ENCODE assay signal across 20 cellular contexts in the genomic region with DNA sequence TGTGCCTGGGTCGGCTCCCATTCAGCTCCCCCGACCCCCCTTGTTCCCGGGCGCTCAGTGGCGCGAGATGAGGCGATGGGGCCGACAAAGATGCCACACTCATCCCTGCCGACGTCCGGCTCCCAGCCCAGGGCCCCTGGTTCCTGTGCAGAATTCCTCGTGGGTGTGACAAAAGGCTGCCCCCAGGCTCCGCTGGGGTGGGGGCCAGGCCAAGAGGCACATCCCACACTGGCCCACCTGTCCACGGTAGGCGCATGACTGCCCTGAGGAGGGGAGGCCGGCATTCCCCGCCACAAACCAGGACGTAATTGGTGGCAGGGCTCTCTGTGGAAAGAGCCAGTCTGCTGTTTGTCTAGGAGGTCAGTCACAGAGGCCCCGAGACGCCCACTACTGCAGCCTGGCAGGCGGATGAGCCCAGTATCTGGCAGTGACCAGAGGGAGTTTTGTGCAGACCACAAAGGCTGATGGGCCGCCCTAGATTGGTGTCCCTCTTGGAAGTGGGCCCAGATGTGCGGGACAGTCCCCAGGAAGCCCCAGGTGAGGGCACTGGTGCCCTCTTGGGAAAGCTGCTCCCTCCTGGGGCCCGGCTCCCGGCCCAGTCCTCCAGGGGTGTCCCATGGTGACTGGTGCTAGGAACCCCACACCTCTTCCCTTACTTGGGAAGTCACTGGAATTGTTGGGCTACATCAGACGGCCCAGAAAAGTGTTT. TPM values are rescaled to one million over a fixed set of nuclear protein-coding genes. Genes with fewer than 3 reads are reported as not detected.
DNase-seq lines count a peak whose midpoint lies in the region; ATAC-seq, FAIRE-seq and TF ChIP-seq lines count a peak whose summit lies in the region.
"Had no signal": no experiment of that assay in that cellular context is flagged by ENCODE, and none has a peak within 500 bp of the region (broad histone marks: within the 10 kb centered on the region; RNA-seq: fewer than 3 reads in every experiment).

No MANE protein-coding gene starts in this region.

- TF ChIP-seq POLR2A in H1 (IDR thresholded peaks at IDR 0.05; ENCODE audit: control extremely low read depth in 1 of 2, low read depth in 2 of 2, low read length in 2 of 2) (no peak; a peak in 1 of 3 replicates), erythroblast (IDR thresholded peaks at IDR 0.05; ENCODE audit: low read length) (no peak)

- no peak for TF ChIP-seq RAD21 in H1 (IDR thresholded peaks at IDR 0.05 in 1 of 2, conservative IDR thresholded peaks at IDR 0.05 in 1 of 2; ENCODE audit: low read depth in 2 of 2, low read length in 2 of 2)

- no peak overlapping the region for H2BK120ac ChIP-seq in H1 (replicated peaks; ENCODE audit: low read depth, low read length)

- H3K79me2 ChIP-seq in PC-3 (ENCODE audit: low read length) (peaks cover 89% of the 10 kb centered on the region), H1 (ENCODE audit: control insufficient read depth in 1 of 2, insufficient read depth in 2 of 2, low read length in 2 of 2) (peaks cover 0 to 30% of the 10 kb centered on the region in 2 experiments; a peak in 2 of 4 replicates)

- H2AK5ac ChIP-seq in H1 (ENCODE audit: low read depth, low read length), result no peak overlapping the region

- H3K23me2 ChIP-seq in H1 (ENCODE audit: low read depth, low read length), result peaks cover 3% of the 10 kb centered on the region; the same call in 1 of the 2 replicates

- H4K5ac ChIP-seq in H1 (ENCODE audit: insufficient read length, low read depth, low read length), result no peak overlapping the region

- TF ChIP-seq CTCF in Caco-2 (IDR thresholded peaks at IDR 0.05; ENCODE audit: insufficient read depth in 1 of 2, low read depth in 1 of 2, low read length in 1 of 2, severe bottlenecking in 1 of 2, unreplicated experiment in 1 of 2), result no peak
- 0 out of 2 replicates have a peak, but pooled peaks have one; percentile 11 for TF ChIP-seq CTCF in PC-3 (conservative IDR thresholded peaks at IDR 0.05; ENCODE audit: low read depth, low read length)
- no peak for TF ChIP-seq CTCF in H1 (IDR thresholded peaks at IDR 0.05; ENCODE audit: control extremely low read depth in 1 of 3, insufficient read depth in 1 of 3, low read depth in 1 of 3, low read length in 3 of 3)

- no peaks in the 10 kb centered on the region for H3K27me3 ChIP-seq in Caco-2 (replicated peaks; ENCODE audit: control insufficient read depth, insufficient read depth, low read length)
- no peaks in the 10 kb centered on the region for H3K27me3 ChIP-seq in PC-3 (ENCODE audit: low read length)
- no peaks in the 10 kb centered on the region for H3K27me3 ChIP-seq in H1 (replicated peaks in 1 of 4; ENCODE audit: control insufficient read depth in 3 of 4, extremely low read depth in 1 of 4, insufficient read depth in 3 of 4, low read length in 3 of 4)
- H3K27me3 ChIP-seq: ovary had no signal

- no peak overlapping the region for H3K56ac ChIP-seq in H1 (replicated peaks; ENCODE audit: insufficient read length, low read depth, low read length)

- no peak overlapping the region for H2BK20ac ChIP-seq in H1 (ENCODE audit: low read length)

- H3K27ac Mint-ChIP-seq in Caco-2 (ENCODE audit: unreplicated experiment), result peak overlapping the region; percentile 71
- H3K27ac Mint-ChIP-seq: activated naive CD8-positive, alpha-beta T cell; activated T-cell treated with anti-CD3 and anti-CD28 coated beads, Interleukin-2, amount 50 U/mL, for 24 hours; CD4-positive, CD25-positive, alpha-beta regulatory T cell had no signal

- FAIRE-seq in H1 (lab: Jason Lieb, UNC), result no peak
- FAIRE-seq: bronchial epithelial cell had no signal

- no peak overlapping the region for H2AFZ ChIP-seq in PC-3 (ENCODE audit: low read length)
- H2AFZ ChIP-seq in H1 (ENCODE audit: low read length), result no peak overlapping the region

- H3K79me1 ChIP-seq in H1 (ENCODE audit: low read depth, low read length), result peaks cover 6% of the 10 kb centered on the region

- H4K8ac ChIP-seq in H1 (ENCODE audit: extremely low read depth, insufficient read depth, low read length), result peak overlapping the region; percentile 83; the same call in 1 of the 2 replicates

- H3K4me2 ChIP-seq in PC-3 (ENCODE audit: low read length) (no peak overlapping the region), H1 (ENCODE audit: insufficient read depth in 1 of 2, low read depth in 2 of 2, low read length in 2 of 2) (no peak overlapping the region)

- intact Hi-C loops in Caco-2 (cut with micrococcal nuclease; ENCODE audit: unreplicated experiment) (no loop called here), PC-3 (cut with micrococcal nuclease) (no loop called here), posterior vena cava (cut with DNase I) (no loop called here)

- DNase-seq in Caco-2 (peak in 1 of 2 experiments; percentile 50), PC-3 (no peak), H1 (ENCODE audit: low read depth in 1 of 2, low spot score in 2 of 2) (no peak), posterior vena cava (ENCODE audit: low spot score) (peak; percentile 79), retina (no peak), GM19238 (ENCODE audit: insufficient read length, low spot score) (no peak), erythroblast (lab: John Stamatoyannopoulos, UW) (no peak), NCI-H2171 treated with DMSO at 0.1 percent for 48 hours (lab: John Stamatoyannopoulos, UW) (no peak)
- DNase-seq: activated T-cell treated with anti-CD3 and anti-CD28 coated beads, Interleukin-2, amount 50 U/mL, for 24 hours; CD4-positive, CD25-positive, alpha-beta regulatory T cell; GOT3; NCI-H1694; NCI-H446; stimulated activated naive CD4-positive, alpha-beta T cell; trophoblast cell had no signal

- H3K27ac ChIP-seq in PC-3 (ENCODE audit: low read length) (0 out of 2 replicates have a peak overlapping the region, but pooled peaks have one; percentile 0), H1 (ENCODE audit: low read depth, low read length) (no peak overlapping the region)
- H3K27ac ChIP-seq: ovary had no signal

- H3K18ac ChIP-seq in H1 (ENCODE audit: extremely low read depth, low read length), result no peak overlapping the region

- H2BK5ac ChIP-seq in H1 (ENCODE audit: low read depth, low read length), result no peak overlapping the region

- H3K9me3 ChIP-seq in Caco-2 (no peaks in the 10 kb centered on the region), PC-3 (ENCODE audit: low read length) (no peaks in the 10 kb centered on the region), H1 (ENCODE audit: insufficient read depth in 2 of 2, low read depth in 1 of 2, low read length in 1 of 2) (no peaks in the 10 kb centered on the region)
- H3K9me3 ChIP-seq: ovary had no signal

- no peak overlapping the region for H3K4me3 Mint-ChIP-seq in Caco-2 (ENCODE audit: unreplicated experiment)
- H3K4me3 Mint-ChIP-seq: activated naive CD8-positive, alpha-beta T cell; activated T-cell treated with anti-CD3 and anti-CD28 coated beads, Interleukin-2, amount 50 U/mL, for 24 hours had no signal

- H3K9me3 Mint-ChIP-seq in Caco-2 (ENCODE audit: unreplicated experiment), result no peaks in the 10 kb centered on the region
- H3K9me3 Mint-ChIP-seq: activated T-cell treated with anti-CD3 and anti-CD28 coated beads, Interleukin-2, amount 50 U/mL, for 24 hours; CD4-positive, CD25-positive, alpha-beta regulatory T cell had no signal

- H3K4me3 ChIP-seq in Caco-2 (ENCODE audit: low read depth, low read length), result no peak overlapping the region
- no peak overlapping the region for H3K4me3 ChIP-seq in PC-3 (ENCODE audit: low read length)
- H3K4me3 ChIP-seq in H1 (ENCODE audit: extremely low read depth in 1 of 4, insufficient read depth in 2 of 4, low read depth in 3 of 4, low read length in 4 of 4), result no peak overlapping the region
- H3K4me3 ChIP-seq: ovary had no signal

- H3K9ac ChIP-seq in PC-3 (ENCODE audit: low read length) (no peak overlapping the region), H1 (replicated peaks in 1 of 4; ENCODE audit: extremely low read depth in 1 of 4, low read depth in 3 of 4, low read length in 3 of 4) (no peak overlapping the region)

- H2BK15ac ChIP-seq in H1 (ENCODE audit: low read length), result no peak overlapping the region

- H3K9me2 ChIP-seq in PC-3 (replicated peaks; ENCODE audit: low read length), result no peaks in the 10 kb centered on the region

- no peak overlapping the region for H3K4ac ChIP-seq in H1 (replicated peaks; ENCODE audit: insufficient read length, low read depth, low read length)

- peaks cover 42% of the 10 kb centered on the region for H3F3A ChIP-seq in PC-3 (ENCODE audit: low read length, unreplicated experiment)

- H3K27me3 Mint-ChIP-seq in Caco-2 (ENCODE audit: insufficient read depth, unreplicated experiment), result no peaks in the 10 kb centered on the region
- H3K27me3 Mint-ChIP-seq: activated naive CD8-positive, alpha-beta T cell; activated T-cell treated with anti-CD3 and anti-CD28 coated beads, Interleukin-2, amount 50 U/mL, for 24 hours had no signal

- H4K20me1 ChIP-seq in PC-3 (ENCODE audit: low read length) (peaks cover 94% of the 10 kb centered on the region), H1 (replicated peaks in 1 of 2; ENCODE audit: control insufficient read depth in 1 of 2, insufficient read depth in 2 of 2, low read length in 2 of 2) (peaks cover 21 to 33% of the 10 kb centered on the region in 2 experiments)

- TF ChIP-seq EP300 in H1 (IDR thresholded peaks at IDR 0.05; ENCODE audit: borderline replicate concordance in 1 of 2, low read depth in 2 of 2, low read length in 2 of 2), result no peak

- H3K4me1 Mint-ChIP-seq in Caco-2 (ENCODE audit: low read depth, unreplicated experiment), result no peaks in the 10 kb centered on the region

- H3K36me3 Mint-ChIP-seq in Caco-2 (ENCODE audit: insufficient read depth, unreplicated experiment), result peaks cover 88% of the 10 kb centered on the region
- H3K36me3 Mint-ChIP-seq: activated naive CD8-positive, alpha-beta T cell; CD4-positive, CD25-positive, alpha-beta regulatory T cell had no signal

- H3K4me1 ChIP-seq in Caco-2, result peaks cover 10% of the 10 kb centered on the region
- peaks cover 66% of the 10 kb centered on the region for H3K4me1 ChIP-seq in PC-3 (ENCODE audit: insufficient read depth, low read length)
- H3K4me1 ChIP-seq in H1 (replicated peaks in 1 of 4; ENCODE audit: control insufficient read depth in 3 of 4, insufficient read depth in 4 of 4, low read length in 3 of 4), result peaks cover 0 to 9% (median 5%) of the 10 kb centered on the region in 4 experiments; a peak in 4 of 7 replicates

- 93% methylated on average over 26 of the region's 26 CpGs; no CpG with 5 or more reads in 1 of the 2 experiments for WGBS in H1 (ENCODE audit: extremely low coverage in 1 of 2, insufficient coverage in 1 of 2, insufficient read length in 1 of 2, insufficient replicate concordance in 2 of 2, low coverage in 1 of 2, low lambda C conversion rate in 2 of 2, missing lambda C conversion rate in 1 of 2), 2 experiments

- CTCF ChIA-PET in Caco-2 (lab: Charles Lee) (no interaction called here), PC-3 (lab: Charles Lee) (no interaction called here), H1 (lab: Charles Lee; ENCODE audit: partially characterized antibody) (interaction anchor here (0.6 to 5.5 kb wide), 6 partner anchors 10 to 354 kb away, joined by 3 to 36 read pairs (median 8); partner anchors contain the start of gene MYEOV)

- H3K36me3 ChIP-seq in Caco-2 (ENCODE audit: control insufficient read depth, insufficient read depth, low read length) (peaks cover 15% of the 10 kb centered on the region), PC-3 (ENCODE audit: low read depth, low read length) (peaks cover 88% of the 10 kb centered on the region), H1 (ENCODE audit: control insufficient read depth in 2 of 4, insufficient read depth in 4 of 4, low read length in 3 of 4) (peaks cover 37 to 76% (median 58%) of the 10 kb centered on the region in 4 experiments; a peak in 7 of 8 replicates)
- H3K36me3 ChIP-seq: ovary had no signal

- H2BK12ac ChIP-seq in H1 (ENCODE audit: low read depth, low read length), result no peak overlapping the region

- no peak overlapping the region for H3K14ac ChIP-seq in H1 (ENCODE audit: insufficient read length)

- ATAC-seq in PC-3, result peak; percentile 0; the same call in 1 of the 2 replicates

- H4K91ac ChIP-seq in H1 (replicated peaks; ENCODE audit: insufficient read length, low read length), result no peak overlapping the region

- no peak overlapping the region for H3K23ac ChIP-seq in H1 (ENCODE audit: insufficient read length)

- no TSS peak for BruUV-seq in Caco-2 (replicated peaks; lab: Mats Ljungman, UMichigan)
- BruUV-seq in PC-3 (replicated peaks; lab: Mats Ljungman, UMichigan), result no TSS peak

- POLR2A ChIA-PET in Caco-2 (lab: Charles Lee) (interaction anchor here (1.1 kb wide), 1 partner anchor 28 kb away, joined by 3 read pairs; the partner anchor contains the start of gene LTO1), PC-3 (lab: Charles Lee; ENCODE audit: unreplicated experiment) (no interaction called here), H1 (lab: Charles Lee; ENCODE audit: partially characterized antibody) (interaction anchor here (0.8 to 13.2 kb wide), 9 partner anchors 11 to 540 kb away, joined by 3 to 197 read pairs (median 3); partner anchors contain the start of gene LTO1)

RNA-seq across cellular contexts. Expression of gene CCND1, which starts 5.7 kb away (rescaled TPM):
- total RNA-seq in Caco-2 (2022), result 288 and 331 TPM in 2 replicates
- total RNA-seq in PC-3 (2014; rRNA removed), result 868 and 934 TPM in 2 replicates
- 170 and 172 TPM in 2 replicates for total RNA-seq in H1 (2021; fragmentation: NEBNext Ultra II Directional; extraction: Animal tissue kit (Norgen Biotek cat#: 25700))
- polyA plus RNA-seq in H1 (2011; rRNA removed), result 64.5 and 156 TPM in 2 replicates
- polyA plus RNA-seq in H1 (2011; cell fraction: cytosol; rRNA removed), result 94.6 TPM
- polyA plus RNA-seq in H1 (2011; cell fraction: nucleus; rRNA removed), result 177 TPM
- polyA plus RNA-seq in H1 (2012, experiment 1 of 2), result 76.2 to 117 TPM (median 80.8 TPM) in 4 replicates
- 26.6 TPM for polyA plus RNA-seq in H1 (2012, experiment 2 of 2)
- 53.6 TPM for polyA plus RNA-seq in H1 (2013, experiment 1 of 2)
- 50.3 TPM for polyA plus RNA-seq in H1 (2013, experiment 2 of 2)
- 93.0 and 124 TPM in 2 replicates for polyA minus RNA-seq in H1 (2011; rRNA and poly(A)+ RNA removed)
- polyA minus RNA-seq in H1 (2011; cell fraction: cytosol; rRNA and poly(A)+ RNA removed), result 168 TPM
- 217 TPM for polyA minus RNA-seq in H1 (2011; cell fraction: nucleus; rRNA and poly(A)+ RNA removed)
- total RNA-seq in posterior vena cava, result 100 to 1,000 TPM in 1 of 2 donors, 10 to 100 TPM in 1; 65.8 to 100 TPM

RNA-seq across cellular contexts. Expression of gene LTO1, which starts 28.5 kb away (rescaled TPM):
- total RNA-seq in Caco-2 (2022) (49.3 and 51.3 TPM in 2 replicates), PC-3 (2014; rRNA removed) (37.5 and 46.1 TPM in 2 replicates), posterior vena cava (10 to 100 TPM; 17.2 to 18.5 TPM)
- 21.0 and 21.3 TPM in 2 replicates for total RNA-seq in H1 (2021; fragmentation: NEBNext Ultra II Directional; extraction: Animal tissue kit (Norgen Biotek cat#: 25700))
- 15.4 and 25.5 TPM in 2 replicates for polyA plus RNA-seq in H1 (2011; rRNA removed)
- 23.2 TPM for polyA plus RNA-seq in H1 (2011; cell fraction: cytosol; rRNA removed)
- polyA plus RNA-seq in H1 (2011; cell fraction: nucleus; rRNA removed), result 27.7 TPM
- 14.4 to 21.4 TPM (median 16.7 TPM) in 4 replicates for polyA plus RNA-seq in H1 (2012, experiment 1 of 2)
- polyA plus RNA-seq in H1 (2012, experiment 2 of 2), result 8.5 TPM
- polyA plus RNA-seq in H1 (2013, experiment 1 of 2), result 13.6 TPM
- polyA plus RNA-seq in H1 (2013, experiment 2 of 2), result 12.2 TPM
- polyA minus RNA-seq in H1 (2011; rRNA and poly(A)+ RNA removed), result 7.5 and 11.1 TPM in 2 replicates
- polyA minus RNA-seq in H1 (2011; cell fraction: cytosol; rRNA and poly(A)+ RNA removed), result 5.7 TPM
- 18.6 TPM for polyA minus RNA-seq in H1 (2011; cell fraction: nucleus; rRNA and poly(A)+ RNA removed)

RNA-seq across cellular contexts. Expression of gene FGF19, which starts 57.2 kb away (rescaled TPM):
- 1.1 and 1.7 TPM in 2 replicates for total RNA-seq in Caco-2 (2022)
- not detected in 2 replicates for total RNA-seq in PC-3 (2014; rRNA removed)
- 14.8 and 15.4 TPM in 2 replicates for total RNA-seq in H1 (2021; fragmentation: NEBNext Ultra II Directional; extraction: Animal tissue kit (Norgen Biotek cat#: 25700))
- 9.6 and 14.8 TPM in 2 replicates for polyA plus RNA-seq in H1 (2011; rRNA removed)
- 10.8 TPM for polyA plus RNA-seq in H1 (2011; cell fraction: cytosol; rRNA removed)
- 14.7 TPM for polyA plus RNA-seq in H1 (2011; cell fraction: nucleus; rRNA removed)
- 5.4 to 6.9 TPM (median 5.7 TPM) in 4 replicates for polyA plus RNA-seq in H1 (2012, experiment 1 of 2)
- polyA plus RNA-seq in H1 (2012, experiment 2 of 2), result 9.2 TPM
- 28.8 TPM for polyA plus RNA-seq in H1 (2013, experiment 1 of 2)
- polyA plus RNA-seq in H1 (2013, experiment 2 of 2), result 34.3 TPM
- 4.9 and 9.9 TPM in 2 replicates for polyA minus RNA-seq in H1 (2011; rRNA and poly(A)+ RNA removed)
- polyA minus RNA-seq in H1 (2011; cell fraction: cytosol; rRNA and poly(A)+ RNA removed), result 7.6 TPM
- polyA minus RNA-seq in H1 (2011; cell fraction: nucleus; rRNA and poly(A)+ RNA removed), result 6.4 TPM
- not detected for total RNA-seq in posterior vena cava
- total RNA-seq: bronchial epithelial cell; CD4-positive, CD25-positive, alpha-beta regulatory T cell; fibroblast of lung; kidney epithelial cell had no signal
- polyA plus RNA-seq: CD4-positive, CD25-positive, alpha-beta regulatory T cell; fibroblast of lung; ovary had no signal
